Comparison of ENCODE assay signal across 10 cellular contexts in the genomic region with DNA sequence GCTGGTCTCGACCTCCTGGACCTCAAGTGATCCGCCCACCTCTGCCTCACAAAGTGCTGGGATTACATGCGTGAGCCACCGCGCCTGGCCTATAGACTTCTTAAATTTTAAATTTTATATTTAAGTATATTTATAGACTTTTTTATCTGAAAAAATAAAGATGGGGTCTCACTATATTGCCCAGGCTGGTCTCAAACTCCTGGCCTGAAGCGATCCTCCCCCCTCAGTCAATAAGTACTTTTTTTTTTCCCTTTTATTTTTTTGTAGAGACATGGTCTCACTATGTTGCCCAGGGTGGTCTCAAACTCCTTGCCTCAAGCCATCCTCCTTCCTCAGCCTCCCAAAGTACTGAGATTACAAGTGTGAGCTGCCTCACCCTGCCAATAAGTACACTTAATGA. TPM values are rescaled to one million over a fixed set of nuclear protein-coding genes. Genes with fewer than 3 reads are reported as not detected.
A peak's percentile ranks its signal among the peaks of the same experiment; 100 is the strongest.
DNase-seq lines count a peak whose midpoint lies in the region; ATAC-seq and TF ChIP-seq lines count a peak whose summit lies in the region.
"Had no signal": no experiment of that assay in that cellular context is flagged by ENCODE, and none has a peak within 500 bp of the region (broad histone marks: within the 10 kb centered on the region; RNA-seq: fewer than 3 reads in every experiment).

No MANE protein-coding gene starts in this region.

- WGBS in H9 (ENCODE audit: extremely low coverage, insufficient read length, low lambda C conversion rate): no CpG with 5 or more reads among the region's 6 CpGs

- H3K4me1 Mint-ChIP-seq in activated naive CD4-positive, alpha-beta T cell treated with anti-CD3 and anti-CD28 coated beads, Interleukin-2, amount 10 ng/mL, durations not matched to agents 7 days and 5 days: peaks cover 44% of the 10 kb centered on the region
- peaks cover 17% of the 10 kb centered on the region for H3K4me1 Mint-ChIP-seq in type B pancreatic cell (ENCODE audit: unreplicated experiment)
- peaks cover 19% of the 10 kb centered on the region in 2 experiments for H3K4me1 Mint-ChIP-seq in H9

- no peaks in the 10 kb centered on the region for H4K20me1 ChIP-seq in H9 (ENCODE audit: control insufficient read depth, insufficient read depth, insufficient read length)

- H3K23me2 ChIP-seq in H9 (ENCODE audit: insufficient read length, low read depth, low read length, poor library complexity, severe bottlenecking): peaks cover 16% of the 10 kb centered on the region

- H3K9me3 ChIP-seq in lower lobe of right lung: no peaks in the 10 kb centered on the region
- no peaks in the 10 kb centered on the region for H3K9me3 ChIP-seq in H9 (ENCODE audit: control insufficient read depth, low read depth, low read length)

- no peak overlapping the region for H4K8ac ChIP-seq in H9 (replicated peaks; ENCODE audit: insufficient read length, low read depth, low read length)

- H2AK5ac ChIP-seq in H9 (ENCODE audit: insufficient read length, low read length): no peak overlapping the region

- no peak overlapping the region for H2BK12ac ChIP-seq in H9 (ENCODE audit: insufficient read length, low read depth, low read length)

- H3K14ac ChIP-seq in H9 (ENCODE audit: insufficient read depth, low read length): no peak overlapping the region

- H4K91ac ChIP-seq in H9 (ENCODE audit: insufficient read length, low read depth, low read length): no peak overlapping the region

- H3K23ac ChIP-seq in H9 (ENCODE audit: insufficient read length, low read depth, low read length): no peak overlapping the region

- peak overlapping the region; percentile 89 for H3K4me3 ChIP-seq in astrocyte of the cerebellum (ENCODE audit: low read depth, low read length)
- peak overlapping the region; percentile 89 for H3K4me3 ChIP-seq in lower lobe of right lung

- H3K4me3 Mint-ChIP-seq in activated naive CD4-positive, alpha-beta T cell treated with anti-CD3 and anti-CD28 coated beads, Interleukin-2, amount 10 ng/mL, durations not matched to agents 7 days and 5 days: peak overlapping the region; percentile 80
- H3K4me3 Mint-ChIP-seq in type B pancreatic cell: peak overlapping the region; percentile 68
- peak overlapping the region in 1 of 2 experiments; percentile 50; a peak in 2 of 5 replicates for H3K4me3 Mint-ChIP-seq in H9

- in situ Hi-C loops in astrocyte of the cerebellum (cut with HindIII; ENCODE audit: low sequenced_read_pairs): no loop called here

- H3K9ac ChIP-seq in H9 (ENCODE audit: extremely low read depth, insufficient read length, low read length): no peak overlapping the region

- H3K27me3 Mint-ChIP-seq in activated naive CD4-positive, alpha-beta T cell treated with anti-CD3 and anti-CD28 coated beads, Interleukin-2, amount 10 ng/mL, durations not matched to agents 7 days and 5 days: peaks cover 14% of the 10 kb centered on the region
- H3K27me3 Mint-ChIP-seq in type B pancreatic cell (no peaks in the 10 kb centered on the region), H9 (ENCODE audit: low read depth) (peaks cover 2% of the 10 kb centered on the region; the same call in 1 of the 2 replicates)

- no peaks in the 10 kb centered on the region for H3K79me2 ChIP-seq in H9 (ENCODE audit: insufficient read depth, low read length)

- H3K36me3 ChIP-seq in lower lobe of right lung: peaks cover 14% of the 10 kb centered on the region

- no peak overlapping the region for H2BK5ac ChIP-seq in H9 (ENCODE audit: insufficient read length, low read length)

- H3K9me3 Mint-ChIP-seq in activated naive CD4-positive, alpha-beta T cell treated with anti-CD3 and anti-CD28 coated beads, Interleukin-2, amount 10 ng/mL, durations not matched to agents 7 days and 5 days: no peaks in the 10 kb centered on the region
- H3K9me3 Mint-ChIP-seq in type B pancreatic cell: no peaks in the 10 kb centered on the region
- peaks cover 0 to 3% of the 10 kb centered on the region in 2 experiments; a peak in 1 of 5 replicates for H3K9me3 Mint-ChIP-seq in H9
- H3K9me3 Mint-ChIP-seq: CD14-positive monocyte had no signal

- no peak overlapping the region for H3K27ac Mint-ChIP-seq in activated naive CD4-positive, alpha-beta T cell treated with anti-CD3 and anti-CD28 coated beads, Interleukin-2, amount 10 ng/mL, durations not matched to agents 7 days and 5 days
- peak overlapping the region; percentile 93 for H3K27ac Mint-ChIP-seq in type B pancreatic cell
- H3K27ac Mint-ChIP-seq in H9: no peak overlapping the region

- H3K4ac ChIP-seq in H9 (ENCODE audit: low read depth, low read length): no peak overlapping the region

- peaks cover 57% of the 10 kb centered on the region for H3K4me1 ChIP-seq in lower lobe of right lung
- no peaks in the 10 kb centered on the region; the same call in 1 of the 2 replicates for H3K4me1 ChIP-seq in H9 (ENCODE audit: insufficient read depth, low read length)

- no peak overlapping the region for H4K5ac ChIP-seq in H9 (ENCODE audit: insufficient read length, low read depth, low read length)

- CTCF ChIA-PET in activated naive CD4-positive, alpha-beta T cell treated with anti-CD3 and anti-CD28 coated beads, Interleukin-2, amount 10 ng/mL, durations not matched to agents 7 days and 5 days (lab: Charles Lee): interaction anchor here (0.6 kb wide), 1 partner anchor 118 kb away, joined by 3 read pairs; no protein-coding TSS in a partner anchor

- H2BK15ac ChIP-seq in H9 (ENCODE audit: low read depth, low read length): no peak overlapping the region

- no peak overlapping the region for H3K56ac ChIP-seq in H9 (ENCODE audit: insufficient read length, low read depth, low read length)

- peaks cover 16% of the 10 kb centered on the region for H3K36me3 Mint-ChIP-seq in activated naive CD4-positive, alpha-beta T cell treated with anti-CD3 and anti-CD28 coated beads, Interleukin-2, amount 10 ng/mL, durations not matched to agents 7 days and 5 days
- no peaks in the 10 kb centered on the region for H3K36me3 Mint-ChIP-seq in type B pancreatic cell
- peaks cover 0 to 5% (median 4%) of the 10 kb centered on the region in 3 experiments; a peak in 3 of 7 replicates for H3K36me3 Mint-ChIP-seq in H9 (ENCODE audit: insufficient read depth in 1 of 3, low read depth in 3 of 3)

- no peak for ATAC-seq in lower lobe of right lung
- ATAC-seq in HG02840 (IDR thresholded peaks at IDR 0.05; ENCODE audit: low FRiP score, unreplicated experiment): no peak

- no peak overlapping the region for H2AFZ ChIP-seq in H9 (ENCODE audit: low read length)

- H3K79me1 ChIP-seq in H9 (ENCODE audit: insufficient read depth, low read depth, low read length, poor library complexity, severe bottlenecking): no peaks in the 10 kb centered on the region

- H3K4me2 ChIP-seq in H9 (ENCODE audit: insufficient read depth, insufficient read length, low read length): no peak overlapping the region

- no peaks in the 10 kb centered on the region for H3K27me3 ChIP-seq in lower lobe of right lung (ENCODE audit: low read depth)
- H3K27me3 ChIP-seq in H9 (ENCODE audit: insufficient read depth, low read length): no peaks in the 10 kb centered on the region

- no peak for DNase-seq in activated naive CD4-positive, alpha-beta T cell treated with anti-CD3 and anti-CD28 coated beads, Interleukin-2, amount 10 ng/mL, durations not matched to agents 7 days and 5 days
- no peak for DNase-seq in activated naive CD4-positive, alpha-beta T cell (lab: John Stamatoyannopoulos, UW)
- DNase-seq in astrocyte of the cerebellum (ENCODE audit: low read depth) (no peak), lower lobe of right lung (no peak), type B pancreatic cell (ENCODE audit: extremely low spot score, unreplicated experiment) (no peak), DMS79 treated with DMSO at 0.1 percent for 48 hours (lab: John Stamatoyannopoulos, UW) (no peak), H9 (no peak)
- DNase-seq: activated gamma-delta T cell treated with Interleukin-2 at 50 U/mL for 16 hours had no signal

- no peak overlapping the region for H3K18ac ChIP-seq in H9 (ENCODE audit: insufficient read length, low read depth, low read length)

- H3K27ac ChIP-seq in lower lobe of right lung (peak overlapping the region; percentile 9), H9 (ENCODE audit: insufficient read length, low read depth, low read length) (no peak overlapping the region)

- H2BK120ac ChIP-seq in H9 (ENCODE audit: low read depth, low read length, poor library complexity, severe bottlenecking): no peak overlapping the region

- TF ChIP-seq CTCF in astrocyte of the cerebellum (IDR thresholded peaks at IDR 0.05; ENCODE audit: low read depth, low read length, missing control alignments) (no peak), lower lobe of right lung (IDR thresholded peaks at IDR 0.05) (no peak), type B pancreatic cell (conservative IDR thresholded peaks at IDR 0.05) (no peak), H9 (conservative IDR thresholded peaks at IDR 0.05) (no peak)

- H3T11ph ChIP-seq in H9 (ENCODE audit: low read length): no peak overlapping the region

- H2BK20ac ChIP-seq in H9 (ENCODE audit: low read depth, low read length, poor library complexity, severe bottlenecking): no peak overlapping the region

- intact Hi-C loops in lower lobe of right lung (cut with DNase I): no loop called here

RNA-seq across cellular contexts. Expression of a gene that starts 1.9 kb away (rescaled TPM):
- 17.6 TPM for total RNA-seq in lower lobe of right lung
- 9.2 and 14.4 TPM in 2 replicates for total RNA-seq in type B pancreatic cell (ENCODE audit: low replicate concordance)
- total RNA-seq in H9 (2021): 7.9 and 9.3 TPM in 2 replicates

RNA-seq across cellular contexts. Expression of a gene that starts 10.8 kb away (rescaled TPM):
- 51.5 TPM for total RNA-seq in lower lobe of right lung
- 1.2 and 11.7 TPM in 2 replicates for total RNA-seq in type B pancreatic cell (ENCODE audit: low replicate concordance)
- 3.8 and 4.0 TPM in 2 replicates for total RNA-seq in H9 (2021)

RNA-seq across cellular contexts. Expression of a gene that starts 20.2 kb away (rescaled TPM):
- total RNA-seq in lower lobe of right lung: 30.7 TPM
- total RNA-seq in type B pancreatic cell (ENCODE audit: low replicate concordance): 33.7 and 41.7 TPM in 2 replicates
- 30.9 and 32.2 TPM in 2 replicates for total RNA-seq in H9 (2021)

RNA-seq across cellular contexts. Expression of a gene that starts 34.0 kb away (rescaled TPM):
- total RNA-seq in lower lobe of right lung: 0.21 TPM
- total RNA-seq in type B pancreatic cell (ENCODE audit: low replicate concordance): 0.12 TPM in 1 of 2 replicates, not detected in the other
- 0.15 TPM in 1 of 2 replicates, not detected in the other for total RNA-seq in H9 (2021)

RNA-seq across cellular contexts. Expression of a gene that starts 41.6 kb away (rescaled TPM):
- total RNA-seq in lower lobe of right lung (123 TPM), type B pancreatic cell (ENCODE audit: low replicate concordance) (32.2 and 47.9 TPM in 2 replicates), H9 (2021) (27.9 and 30.4 TPM in 2 replicates)
